ENCODE assay signal across 9 cellular contexts in the genomic region with DNA sequence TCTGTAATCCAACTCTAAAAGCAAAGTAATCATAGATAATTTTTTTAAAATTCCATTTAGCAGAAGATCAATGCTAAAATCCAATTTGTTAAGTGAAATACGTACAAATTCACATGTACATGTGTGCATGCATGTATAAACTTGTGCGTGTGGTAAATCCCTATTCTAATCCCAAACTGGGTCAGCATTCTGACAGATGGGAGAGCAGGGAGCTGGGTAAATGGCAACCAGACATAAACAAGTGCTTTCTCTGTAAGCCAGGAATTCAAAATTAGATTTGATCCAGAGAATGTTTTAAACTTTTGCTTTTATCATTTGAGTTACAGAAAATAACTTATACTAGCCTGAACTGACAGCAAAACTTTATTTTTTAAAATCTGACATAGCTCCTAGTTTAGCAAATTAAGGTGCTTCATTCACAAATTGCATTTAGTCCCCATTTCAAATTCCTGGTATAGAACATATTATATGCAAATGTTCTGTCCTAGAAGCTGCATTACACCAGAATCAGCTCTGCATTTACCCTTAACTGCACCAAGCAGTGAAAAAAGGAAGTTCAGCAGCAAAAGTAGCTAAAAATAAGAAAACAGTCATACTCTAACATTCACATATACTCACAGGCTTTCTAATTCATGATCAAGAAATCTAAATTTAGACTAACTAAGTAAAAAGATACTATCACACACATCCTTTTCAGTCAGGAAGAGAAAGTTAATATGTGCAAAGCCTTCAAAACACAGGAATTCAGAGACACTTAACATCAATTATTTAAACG. TPM values are rescaled to one million over a fixed set of nuclear protein-coding genes. Genes with fewer than 3 reads are reported as not detected.
DNase-seq lines count a peak whose midpoint lies in the region; ATAC-seq lines count a peak whose summit lies in the region.
"Had no signal": no experiment of that assay in that cellular context is flagged by ENCODE, and none has a peak within 500 bp of the region (broad histone marks: within the 10 kb centered on the region; RNA-seq: fewer than 3 reads in every experiment).

No MANE protein-coding gene starts in this region.

- DNase-seq in GF-D8 (lab: John Stamatoyannopoulos, UW) = peak; percentile 33
- DNase-seq in activated naive CD8-positive, alpha-beta T cell treated with anti-CD3 and anti-CD28 coated beads for 36 hours = no peak
- no peak for DNase-seq in stimulated activated naive CD8-positive, alpha-beta T cell treated with anti-CD3 and anti-CD28 coated beads, Interleukin-15, Interleukin-2, amounts not matched to agents 100 U/mL and 50 U/mL, for 24 hours
- DNase-seq in activated gamma-delta T cell (lab: John Stamatoyannopoulos, UW) = no peak
- DNase-seq in DMS79 (lab: John Stamatoyannopoulos, UW) = no peak
- DNase-seq in NCI-H2029 treated with DMSO at 0.1 percent for 48 hours (lab: John Stamatoyannopoulos, UW) = no peak
- DNase-seq: right lobe of liver had no signal

- peaks cover 5% of the 10 kb centered on the region for H3K9me3 Mint-ChIP-seq in activated naive CD8-positive, alpha-beta T cell treated with anti-CD3 and anti-CD28 coated beads for 36 hours

- peak overlapping the region; percentile 54 for H3K27ac Mint-ChIP-seq in activated naive CD8-positive, alpha-beta T cell treated with anti-CD3 and anti-CD28 coated beads for 36 hours

- H3K27me3 Mint-ChIP-seq in activated naive CD8-positive, alpha-beta T cell treated with anti-CD3 and anti-CD28 coated beads for 36 hours = no peaks in the 10 kb centered on the region

- peaks cover 42% of the 10 kb centered on the region for H3K4me1 Mint-ChIP-seq in activated naive CD8-positive, alpha-beta T cell treated with anti-CD3 and anti-CD28 coated beads for 36 hours

- peak overlapping the region; percentile 36 for H3K4me3 Mint-ChIP-seq in activated naive CD8-positive, alpha-beta T cell treated with anti-CD3 and anti-CD28 coated beads for 36 hours

- peaks cover 9% of the 10 kb centered on the region for H3K36me3 Mint-ChIP-seq in activated naive CD8-positive, alpha-beta T cell treated with anti-CD3 and anti-CD28 coated beads for 36 hours

- peak; percentile 92 for ATAC-seq in GM21367 (IDR thresholded peaks at IDR 0.05; ENCODE audit: unreplicated experiment)
- peak; percentile 91 for ATAC-seq in HG03469 (IDR thresholded peaks at IDR 0.05; ENCODE audit: unreplicated experiment)
- peak; percentile 28 for ATAC-seq in stimulated activated naive CD8-positive, alpha-beta T cell treated with anti-CD3 and anti-CD28 coated beads, Interleukin-15, Interleukin-2, amounts not matched to agents 100 U/mL and 50 U/mL, for 24 hours

RNA-seq across cellular contexts. Expression of gene UBL3, which starts 32.6 kb away (rescaled TPM):
- 1 to 10 TPM; 7.7 to 8.0 TPM for total RNA-seq in activated naive CD8-positive, alpha-beta T cell treated with anti-CD3 and anti-CD28 coated beads for 36 hours

Comparison
In these comparisons a context has a peak if more than half of its experiments do, and no peak if none do; other contexts are left out.
1. ATAC-seq: peak in every context shown above with its lines; median percentile 92 in GM21367; 91 in HG03469; 28 in stimulated activated naive CD8-positive, alpha-beta T cell treated with anti-CD3 and anti-CD28 coated beads, Interleukin-15, Interleukin-2, amounts not matched to agents 100 U/mL and 50 U/mL, for 24 hours.